Comparison of ENCODE assay signal across 8 cellular contexts in the genomic region with DNA sequence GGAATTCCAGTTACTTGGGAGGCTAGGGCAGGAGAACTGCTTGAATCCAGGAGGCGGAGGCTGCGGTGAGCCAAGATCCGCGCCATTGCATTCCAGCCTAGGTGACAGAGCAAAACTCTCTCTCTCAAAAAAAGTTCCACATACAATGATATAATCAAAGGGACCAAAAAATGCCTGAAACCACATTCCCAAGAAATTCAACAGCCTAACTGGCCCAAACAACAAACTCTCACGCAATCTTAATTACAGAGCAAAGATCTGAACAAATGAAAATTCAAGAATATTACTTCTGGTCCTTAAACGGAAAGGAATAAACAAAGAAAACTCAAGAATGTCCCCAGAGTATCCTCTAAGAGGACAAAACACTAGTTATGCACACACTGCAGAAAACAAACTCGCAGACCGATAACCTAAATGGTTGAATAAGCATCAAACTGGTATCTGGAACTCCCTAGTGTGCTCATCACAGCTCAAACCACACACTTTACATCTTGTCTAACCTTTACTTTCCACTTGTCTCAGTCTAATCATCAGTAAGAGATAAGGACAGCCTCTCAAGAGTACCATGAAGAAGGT. TPM values are rescaled to one million over a fixed set of nuclear protein-coding genes. Genes with fewer than 3 reads are reported as not detected.
DNase-seq lines count a peak whose midpoint lies in the region; ATAC-seq and TF ChIP-seq lines count a peak whose summit lies in the region.

No MANE protein-coding gene starts in this region.

- no peak overlapping the region for H2AK5ac ChIP-seq in H9 (ENCODE audit: insufficient read length, low read length)

- peak overlapping the region; percentile 92 to 97 for H3K4me3 Mint-ChIP-seq in H9

- no peaks in the 10 kb centered on the region for H3K27me3 ChIP-seq in BLaER1
- H3K27me3 ChIP-seq in H9 (ENCODE audit: insufficient read depth, low read length) = no peaks in the 10 kb centered on the region
- no peaks in the 10 kb centered on the region for H3K27me3 ChIP-seq in mucosa of rectum (ENCODE audit: control insufficient read depth in 2 of 2, insufficient read depth in 2 of 2, low read length in 2 of 2)

- no peak overlapping the region for H2BK12ac ChIP-seq in H9 (ENCODE audit: insufficient read length, low read depth, low read length)

- H3K27ac ChIP-seq in BLaER1 = no peak overlapping the region
- no peak overlapping the region for H3K27ac ChIP-seq in H9 (ENCODE audit: insufficient read length, low read depth, low read length)
- no peak overlapping the region for H3K27ac ChIP-seq in mucosa of rectum (ENCODE audit: low read depth in 2 of 2, low read length in 2 of 2)

- no peak overlapping the region for H4K91ac ChIP-seq in H9 (ENCODE audit: insufficient read length, low read depth, low read length)

- H3K4me2 ChIP-seq in BLaER1 = peak overlapping the region; percentile 89
- no peak overlapping the region for H3K4me2 ChIP-seq in H9 (ENCODE audit: insufficient read depth, insufficient read length, low read length)

- H4K8ac ChIP-seq in H9 (replicated peaks; ENCODE audit: insufficient read length, low read depth, low read length) = no peak overlapping the region

- no peak overlapping the region for H3K14ac ChIP-seq in H9 (ENCODE audit: insufficient read depth, low read length)

- no peak overlapping the region for H2BK15ac ChIP-seq in H9 (ENCODE audit: low read depth, low read length)

- H3K79me1 ChIP-seq in H9 (ENCODE audit: insufficient read depth, low read depth, low read length, poor library complexity, severe bottlenecking) = peaks cover 3% of the 10 kb centered on the region

- no peak overlapping the region for H4K5ac ChIP-seq in H9 (ENCODE audit: insufficient read length, low read depth, low read length)

- peaks cover 30 to 33% of the 10 kb centered on the region in 2 experiments for H3K4me1 Mint-ChIP-seq in H9

- H3K9me3 ChIP-seq in BLaER1 (no peaks in the 10 kb centered on the region), H9 (ENCODE audit: control insufficient read depth, low read depth, low read length) (no peaks in the 10 kb centered on the region), mucosa of rectum (ENCODE audit: control insufficient read depth in 2 of 2, low read length in 2 of 2) (no peaks in the 10 kb centered on the region)

- peak overlapping the region in 1 of 3 experiments; percentile 65; a peak in 3 of 7 replicates for H3K27ac Mint-ChIP-seq in H9

- H3K56ac ChIP-seq in H9 (ENCODE audit: insufficient read length, low read depth, low read length) = no peak overlapping the region

- no CpG with 5 or more reads among the region's 8 CpGs for WGBS in H9 (ENCODE audit: extremely low coverage, insufficient read length, low lambda C conversion rate)

- TF ChIP-seq CTCF in H9 (conservative IDR thresholded peaks at IDR 0.05) = no peak

- H2BK20ac ChIP-seq in H9 (ENCODE audit: low read depth, low read length, poor library complexity, severe bottlenecking) = no peak overlapping the region

- peaks cover 19 to 45% (median 30%) of the 10 kb centered on the region in 3 experiments; a peak in 6 of 7 replicates for H3K36me3 Mint-ChIP-seq in H9 (ENCODE audit: insufficient read depth in 1 of 3, low read depth in 3 of 3)

- DNase-seq in H9 = no peak
- DNase-seq in amniotic epithelial cell (ENCODE audit: low read depth) = peak; percentile 57
- no peak for DNase-seq in NCI-H446 (lab: John Stamatoyannopoulos, UW)
- no peak for DNase-seq in SKM-1 (lab: John Stamatoyannopoulos, UW; ENCODE audit: unreplicated experiment)

- H2BK5ac ChIP-seq in H9 (ENCODE audit: insufficient read length, low read length) = no peak overlapping the region

- ATAC-seq in HG03571 (IDR thresholded peaks at IDR 0.05; ENCODE audit: unreplicated experiment) (no peak), GM21576 (IDR thresholded peaks at IDR 0.05; ENCODE audit: unreplicated experiment) (no peak)

- H3T11ph ChIP-seq in H9 (ENCODE audit: low read length) = no peak overlapping the region

- H4K20me1 ChIP-seq in BLaER1 = peaks cover 86% of the 10 kb centered on the region
- H4K20me1 ChIP-seq in H9 (ENCODE audit: control insufficient read depth, insufficient read depth, insufficient read length) = no peaks in the 10 kb centered on the region

- H3K23ac ChIP-seq in H9 (ENCODE audit: insufficient read length, low read depth, low read length) = no peak overlapping the region

- H3K23me2 ChIP-seq in H9 (ENCODE audit: insufficient read length, low read depth, low read length, poor library complexity, severe bottlenecking) = peaks cover 12% of the 10 kb centered on the region

- no peak overlapping the region for H2AFZ ChIP-seq in H9 (ENCODE audit: low read length)

- H3K18ac ChIP-seq in H9 (ENCODE audit: insufficient read length, low read depth, low read length) = no peak overlapping the region

- peaks cover 40% of the 10 kb centered on the region for H3K79me2 ChIP-seq in H9 (ENCODE audit: insufficient read depth, low read length)

- no peaks in the 10 kb centered on the region for H3K27me3 Mint-ChIP-seq in H9 (ENCODE audit: low read depth)

- H3K9ac ChIP-seq in BLaER1 = peak overlapping the region; percentile 94; the same call in 1 of the 2 replicates
- H3K9ac ChIP-seq in H9 (ENCODE audit: extremely low read depth, insufficient read length, low read length) = no peak overlapping the region
- H3K9ac ChIP-seq in mucosa of rectum (ENCODE audit: low read depth in 1 of 2, low read length in 2 of 2) = no peak overlapping the region

- H3K9me3 Mint-ChIP-seq in H9 = no peaks in the 10 kb centered on the region

- H3K4me1 ChIP-seq in BLaER1 (peaks cover 27% of the 10 kb centered on the region), H9 (ENCODE audit: insufficient read depth, low read length) (peaks cover 4% of the 10 kb centered on the region; the same call in 1 of the 2 replicates), mucosa of rectum (ENCODE audit: control insufficient read depth in 2 of 2, insufficient read depth in 2 of 2, low read length in 2 of 2) (peaks cover 15% of the 10 kb centered on the region in 2 donors)

- H3K4me3 ChIP-seq in BLaER1 (peak overlapping the region; percentile 97), mucosa of rectum (ENCODE audit: low read length in 2 of 2) (peak overlapping the region; percentile 98 to 100)

- no peak overlapping the region for H2BK120ac ChIP-seq in H9 (ENCODE audit: low read depth, low read length, poor library complexity, severe bottlenecking)

- no peak overlapping the region for H3K4ac ChIP-seq in H9 (ENCODE audit: low read depth, low read length)

- H3K36me3 ChIP-seq in BLaER1 (peaks cover 38% of the 10 kb centered on the region), mucosa of rectum (ENCODE audit: control insufficient read depth in 2 of 2, insufficient read depth in 2 of 2, low read length in 2 of 2) (peaks cover 17 to 19% of the 10 kb centered on the region in 2 donors)

RNA-seq across cellular contexts. Expression of a gene that starts 3.7 kb away (rescaled TPM):
- total RNA-seq in H9 (2021) = 120 and 125 TPM in 2 replicates

RNA-seq across cellular contexts. Expression of a gene that starts 29.0 kb away (rescaled TPM):
- 2.6 and 3.0 TPM in 2 replicates for total RNA-seq in H9 (2021)

RNA-seq across cellular contexts. Expression of a gene that starts 31.3 kb away (rescaled TPM):
- 133 and 139 TPM in 2 replicates for total RNA-seq in H9 (2021)

RNA-seq across cellular contexts. Expression of a gene that starts 38.6 kb away (rescaled TPM):
- total RNA-seq in H9 (2021) = 14.3 and 20.2 TPM in 2 replicates
